ENCODE assay signal across 8 cellular contexts in the genomic region with DNA sequence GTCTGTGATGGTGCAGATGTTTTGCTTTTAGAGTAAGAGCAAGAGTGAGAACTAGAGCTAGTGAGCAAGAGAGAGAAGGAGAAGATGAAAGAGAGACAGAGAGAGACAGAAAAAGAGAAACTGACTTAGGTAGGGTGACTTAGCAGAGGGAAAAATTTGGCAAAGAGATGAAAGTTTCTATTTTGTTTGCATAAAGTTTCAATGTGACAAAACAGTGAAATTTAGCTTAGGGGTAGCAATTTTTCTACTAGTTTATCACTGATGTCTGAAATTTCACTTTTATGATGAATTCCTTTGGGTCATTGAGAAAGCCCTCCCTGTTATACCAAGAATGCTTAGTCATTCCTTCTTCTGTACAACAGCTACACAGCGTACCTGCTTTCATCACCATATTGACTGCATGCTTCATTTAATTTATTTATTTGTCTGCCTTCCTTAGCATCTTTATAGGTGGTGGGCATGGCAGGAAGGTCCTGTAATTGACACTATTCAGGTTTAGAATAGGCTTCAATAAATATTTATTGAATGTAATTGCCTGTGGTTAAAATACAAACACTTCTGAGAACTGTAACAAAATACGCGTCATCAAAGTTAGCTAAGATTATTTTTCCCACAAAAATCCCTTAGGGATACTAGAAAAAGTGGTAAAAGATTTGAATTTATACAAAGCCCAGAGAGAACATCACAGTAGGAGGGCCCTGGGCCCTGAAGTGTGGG. TPM values are rescaled to one million over a fixed set of nuclear protein-coding genes. Genes with fewer than 3 reads are reported as not detected.
DNase-seq lines count a peak whose midpoint lies in the region; ATAC-seq lines count a peak whose summit lies in the region.

No MANE protein-coding gene starts in this region.

- DNase-seq in activated T-cell treated with anti-CD3 and anti-CD28 coated beads, Interleukin-2, amount 50 U/mL, for 4 hours = no peak
- no peak for DNase-seq in activated T-cell treated with anti-CD3 and anti-CD28 coated beads, Interleukin-2, amount 50 U/mL, for 1 hour
- DNase-seq in NCI-H774 (lab: John Stamatoyannopoulos, UW) (peak; percentile 47), left cardiac atrium (no peak), NCI-H187 (lab: John Stamatoyannopoulos, UW) (no peak), COLO668 (lab: John Stamatoyannopoulos, UW; ENCODE audit: unreplicated experiment) (no peak)
- no peak for DNase-seq in activated effector memory CD4-positive, alpha-beta T cell treated with Interleukin-2 at 50 U/mL for 16 hours

- no peaks in the 10 kb centered on the region for H3K9me3 Mint-ChIP-seq in activated T-cell treated with anti-CD3 and anti-CD28 coated beads, Interleukin-2, amount 50 U/mL, for 4 hours

- no peak overlapping the region for H3K4me3 Mint-ChIP-seq in activated T-cell treated with anti-CD3 and anti-CD28 coated beads, Interleukin-2, amount 50 U/mL, for 4 hours

- peaks cover 47% of the 10 kb centered on the region for H3K4me1 Mint-ChIP-seq in activated T-cell treated with anti-CD3 and anti-CD28 coated beads, Interleukin-2, amount 50 U/mL, for 4 hours (ENCODE audit: low read depth)

- intact Hi-C loops in left cardiac atrium (cut with DNase I) = no loop called here

- H3K36me3 Mint-ChIP-seq in activated T-cell treated with anti-CD3 and anti-CD28 coated beads, Interleukin-2, amount 50 U/mL, for 4 hours (ENCODE audit: insufficient read depth) = no peaks in the 10 kb centered on the region

- H3K27me3 Mint-ChIP-seq in activated T-cell treated with anti-CD3 and anti-CD28 coated beads, Interleukin-2, amount 50 U/mL, for 4 hours (ENCODE audit: low read depth) = no peaks in the 10 kb centered on the region

- ATAC-seq in activated T-cell treated with anti-CD3 and anti-CD28 coated beads, Interleukin-2, amount 50 U/mL, for 4 hours = peak; percentile 86 to 92
- ATAC-seq in HG02571 (IDR thresholded peaks at IDR 0.05; ENCODE audit: unreplicated experiment) (peak; percentile 79), left cardiac atrium (peak; percentile 55 to 72)

RNA-seq across cellular contexts. Expression of gene CTSC, which starts 19.9 kb away (rescaled TPM):
- 100 to 1,000 TPM in 2 of 3 donors, 10 to 100 TPM in 1; 67.2 to 129 (median 110) TPM for total RNA-seq in activated T-cell treated with anti-CD3 and anti-CD28 coated beads, Interleukin-2, amount 50 U/mL, for 4 hours
- total RNA-seq in left cardiac atrium = 10 to 100 TPM; 75.2 to 90.0 TPM
